ENCODE assay signal across 13 cellular contexts in genomic region chr12:1922075-1922709, GRCh38.
DNase-seq lines count a peak whose midpoint lies in the region; ATAC-seq lines count a peak whose summit lies in the region.
"Had no signal": no experiment of that assay in that cellular context is flagged by ENCODE, and none has a peak within 500 bp of the region (broad histone marks: within the 10 kb centered on the region; RNA-seq: fewer than 3 reads in every experiment).

No MANE protein-coding gene starts in this region.

- H3K4me3 Mint-ChIP-seq in stimulated activated naive B cell treated with anti-CD40 and anti-IgM and Interleukin-4, amounts not matched to agents 10 μg/mL and 1 μg/mL and 100 μg/mL, for 72 hours = no peak overlapping the region
- H3K4me3 Mint-ChIP-seq: nephron had no signal

- H3K36me3 Mint-ChIP-seq in stimulated activated naive B cell treated with anti-CD40 and anti-IgM and Interleukin-4, amounts not matched to agents 10 μg/mL and 1 μg/mL and 100 μg/mL, for 72 hours = peaks cover 18 to 30% of the 10 kb centered on the region in 2 donors

- ATAC-seq in HG02678 (IDR thresholded peaks at IDR 0.05; ENCODE audit: unreplicated experiment) (peak; percentile 47), GM19328 (IDR thresholded peaks at IDR 0.05; ENCODE audit: unreplicated experiment) (no peak), GM21526 (IDR thresholded peaks at IDR 0.05; ENCODE audit: low FRiP score, unreplicated experiment) (no peak)
- ATAC-seq in stimulated activated naive B cell treated with anti-CD40 and anti-IgM and Interleukin-4, amounts not matched to agents 10 μg/mL and 1 μg/mL and 100 μg/mL, for 72 hours (replicated peaks) = no peak

- peak overlapping the region; percentile 14 for H3K27ac Mint-ChIP-seq in stimulated activated naive B cell treated with anti-CD40 and anti-IgM and Interleukin-4, amounts not matched to agents 10 μg/mL and 1 μg/mL and 100 μg/mL, for 72 hours
- H3K27ac Mint-ChIP-seq: nephron had no signal

- peaks cover 46 to 82% of the 10 kb centered on the region in 2 donors for H3K4me1 Mint-ChIP-seq in stimulated activated naive B cell treated with anti-CD40 and anti-IgM and Interleukin-4, amounts not matched to agents 10 μg/mL and 1 μg/mL and 100 μg/mL, for 72 hours

- peak; percentile 8 for DNase-seq in activated T-cell treated with anti-CD3 and anti-CD28 coated beads, Interleukin-2, amount 50 U/mL, for 1 hour
- DNase-seq in activated T-cell treated with anti-CD3 and anti-CD28 coated beads for 4 hours (no peak), germinal center (ENCODE audit: low spot score) (peak; percentile 1)
- no peak for DNase-seq in stimulated activated naive B cell treated with anti-CD40 and anti-IgM and Interleukin-4, amounts not matched to agents 10 μg/mL and 1 μg/mL and 100 μg/mL, for 72 hours
- DNase-seq in stimulated activated CD4-positive, alpha-beta T cell treated with anti-CD3 and anti-CD28 coated beads, Interleukin-1b, Interleukin-23, amount 100 ng/mL, for 48 hours = no peak
- DNase-seq: left ventricle myocardium inferior; NCI-H2029 treated with DMSO at 0.1 percent for 48 hours; NCI-H748 treated with DMSO at 0.1 percent for 48 hours; stimulated activated naive CD4-positive, alpha-beta T cell had no signal

- H3K9me3 Mint-ChIP-seq in stimulated activated naive B cell treated with anti-CD40 and anti-IgM and Interleukin-4, amounts not matched to agents 10 μg/mL and 1 μg/mL and 100 μg/mL, for 72 hours = peaks cover 0 to 5% of the 10 kb centered on the region in 2 donors
- H3K9me3 Mint-ChIP-seq: nephron had no signal

- H3K27me3 Mint-ChIP-seq in stimulated activated naive B cell treated with anti-CD40 and anti-IgM and Interleukin-4, amounts not matched to agents 10 μg/mL and 1 μg/mL and 100 μg/mL, for 72 hours = no peaks in the 10 kb centered on the region

Comparison
In these comparisons a context has a peak if more than half of its experiments do, and no peak if none do; other contexts are left out.
1. DNase-seq: peak in activated T-cell treated with anti-CD3 and anti-CD28 coated beads, Interleukin-2, amount 50 U/mL, for 1 hour (single experiment) and germinal center (single experiment); none in activated T-cell treated with anti-CD3 and anti-CD28 coated beads for 4 hours (single experiment), stimulated activated naive B cell treated with anti-CD40 and anti-IgM and Interleukin-4, amounts not matched to agents 10 μg/mL and 1 μg/mL and 100 μg/mL, for 72 hours (single experiment) and stimulated activated CD4-positive, alpha-beta T cell treated with anti-CD3 and anti-CD28 coated beads, Interleukin-1b, Interleukin-23, amount 100 ng/mL, for 48 hours (single experiment).